ENCODE assay signal across 16 cellular contexts in genomic region chr6:36267731-36268477, GRCh38. TPM values are rescaled to one million over a fixed set of nuclear protein-coding genes. Genes with fewer than 3 reads are reported as not detected.
DNase-seq lines count a peak whose midpoint lies in the region; ATAC-seq lines count a peak whose summit lies in the region.
"Had no signal": no experiment of that assay in that cellular context is flagged by ENCODE, and none has a peak within 500 bp of the region (broad histone marks: within the 10 kb centered on the region; RNA-seq: fewer than 3 reads in every experiment).

No MANE protein-coding gene starts in this region.

- no peaks in the 10 kb centered on the region for H3K36me3 Mint-ChIP-seq in T-helper 17 cell (ENCODE audit: low read depth)
- H3K36me3 Mint-ChIP-seq in activated T-cell treated with anti-CD3 and anti-CD28 coated beads, Interleukin-2, amount 50 U/mL, for 72 hours (ENCODE audit: insufficient read depth in 2 of 2): no peaks in the 10 kb centered on the region
- H3K36me3 Mint-ChIP-seq: CD8-positive, alpha-beta T cell had no signal

- H3K27me3 Mint-ChIP-seq in T-helper 17 cell: peaks cover 42% of the 10 kb centered on the region
- H3K27me3 Mint-ChIP-seq in activated T-cell treated with anti-CD3 and anti-CD28 coated beads, Interleukin-2, amount 50 U/mL, for 72 hours (ENCODE audit: low read depth): peaks cover 12% of the 10 kb centered on the region

- ATAC-seq in T-helper 17 cell: no peak
- ATAC-seq in activated T-cell treated with anti-CD3 and anti-CD28 coated beads, Interleukin-2, amount 50 U/mL, for 72 hours (replicated peaks in 1 of 2): no peak
- ATAC-seq: CD8-positive, alpha-beta T cell had no signal

- H3K4me3 Mint-ChIP-seq in T-helper 17 cell: no peak overlapping the region
- no peak overlapping the region for H3K4me3 Mint-ChIP-seq in activated T-cell treated with anti-CD3 and anti-CD28 coated beads, Interleukin-2, amount 50 U/mL, for 72 hours
- H3K4me3 Mint-ChIP-seq: CD8-positive, alpha-beta T cell had no signal

- H3K4me1 Mint-ChIP-seq in T-helper 17 cell: peaks cover 11% of the 10 kb centered on the region
- no peaks in the 10 kb centered on the region for H3K4me1 Mint-ChIP-seq in activated T-cell treated with anti-CD3 and anti-CD28 coated beads, Interleukin-2, amount 50 U/mL, for 72 hours (ENCODE audit: low read depth)

- H3K27ac ChIP-seq in caudate nucleus (ENCODE audit: low read depth, low read length) (peak overlapping the region; percentile 89), layer of hippocampus (ENCODE audit: low read depth, low read length) (peak overlapping the region; percentile 18)
- H3K27ac ChIP-seq: BLaER1, SJSA1 had no signal

- no peak overlapping the region for H3K27ac Mint-ChIP-seq in T-helper 17 cell
- H3K27ac Mint-ChIP-seq in activated T-cell treated with anti-CD3 and anti-CD28 coated beads, Interleukin-2, amount 50 U/mL, for 72 hours: no peak overlapping the region
- H3K27ac Mint-ChIP-seq: CD8-positive, alpha-beta T cell had no signal

- DNase-seq in EH (ENCODE audit: low read depth): peak; percentile 9
- peak; percentile 19 for DNase-seq in NCI-H69 (lab: John Stamatoyannopoulos, UW)
- no peak for DNase-seq in caudate nucleus (lab: John Stamatoyannopoulos, UW)
- no peak for DNase-seq in T-helper 17 cell
- DNase-seq in NCI-H2227 (lab: John Stamatoyannopoulos, UW; ENCODE audit: unreplicated experiment): no peak
- DNase-seq in activated T-cell treated with anti-CD3 and anti-CD28 coated beads, Interleukin-2, amount 50 U/mL, for 72 hours: no peak
- no peak for DNase-seq in SKM-1 treated with dmso at 0.1 percent for 144 hours (lab: John Stamatoyannopoulos, UW; ENCODE audit: unreplicated experiment)
- DNase-seq: CD8-positive, alpha-beta T cell; DMS79 treated with DMSO at 0.1 percent for 48 hours; H7; NCI-H187 treated with DMSO at 0.1 percent for 48 hours; NCI-H774 had no signal

- no peaks in the 10 kb centered on the region for H3K9me3 Mint-ChIP-seq in activated T-cell treated with anti-CD3 and anti-CD28 coated beads, Interleukin-2, amount 50 U/mL, for 72 hours

- no peaks in the 10 kb centered on the region for H3K9me3 ChIP-seq in T-helper 17 cell (ENCODE audit: control insufficient read depth, low read length, poor library complexity, severe bottlenecking)
- H3K9me3 ChIP-seq: SJSA1 had no signal

- H3K27me3 ChIP-seq in layer of hippocampus (ENCODE audit: control insufficient read depth, insufficient read depth, low read length): peaks cover 7% of the 10 kb centered on the region
- H3K27me3 ChIP-seq: BLaER1 had no signal

RNA-seq across cellular contexts. Expression of gene PNPLA1, which starts 2.0 kb away (rescaled TPM):
- under 1 TPM in 1 of 2 donors, not detected in 1; 0.15 TPM for total RNA-seq in T-helper 17 cell
- not detected for total RNA-seq in activated T-cell treated with anti-CD3 and anti-CD28 coated beads, Interleukin-2, amount 50 U/mL, for 72 hours
- total RNA-seq: H7, NCI-H460, SJSA1 had no signal

Comparison
In these comparisons a context has a peak if more than half of its experiments do, and no peak if none do; other contexts are left out.
1. DNase-seq: peak in EH (single experiment) and NCI-H69 (single experiment); none in caudate nucleus (0 of 61), T-helper 17 cell (0 of 3), NCI-H2227 (single experiment), activated T-cell treated with anti-CD3 and anti-CD28 coated beads, Interleukin-2, amount 50 U/mL, for 72 hours (0 of 2) and SKM-1 treated with dmso at 0.1 percent for 144 hours (single experiment).